Comparison of ENCODE assay signal across 1 cellular context in the genomic region with DNA sequence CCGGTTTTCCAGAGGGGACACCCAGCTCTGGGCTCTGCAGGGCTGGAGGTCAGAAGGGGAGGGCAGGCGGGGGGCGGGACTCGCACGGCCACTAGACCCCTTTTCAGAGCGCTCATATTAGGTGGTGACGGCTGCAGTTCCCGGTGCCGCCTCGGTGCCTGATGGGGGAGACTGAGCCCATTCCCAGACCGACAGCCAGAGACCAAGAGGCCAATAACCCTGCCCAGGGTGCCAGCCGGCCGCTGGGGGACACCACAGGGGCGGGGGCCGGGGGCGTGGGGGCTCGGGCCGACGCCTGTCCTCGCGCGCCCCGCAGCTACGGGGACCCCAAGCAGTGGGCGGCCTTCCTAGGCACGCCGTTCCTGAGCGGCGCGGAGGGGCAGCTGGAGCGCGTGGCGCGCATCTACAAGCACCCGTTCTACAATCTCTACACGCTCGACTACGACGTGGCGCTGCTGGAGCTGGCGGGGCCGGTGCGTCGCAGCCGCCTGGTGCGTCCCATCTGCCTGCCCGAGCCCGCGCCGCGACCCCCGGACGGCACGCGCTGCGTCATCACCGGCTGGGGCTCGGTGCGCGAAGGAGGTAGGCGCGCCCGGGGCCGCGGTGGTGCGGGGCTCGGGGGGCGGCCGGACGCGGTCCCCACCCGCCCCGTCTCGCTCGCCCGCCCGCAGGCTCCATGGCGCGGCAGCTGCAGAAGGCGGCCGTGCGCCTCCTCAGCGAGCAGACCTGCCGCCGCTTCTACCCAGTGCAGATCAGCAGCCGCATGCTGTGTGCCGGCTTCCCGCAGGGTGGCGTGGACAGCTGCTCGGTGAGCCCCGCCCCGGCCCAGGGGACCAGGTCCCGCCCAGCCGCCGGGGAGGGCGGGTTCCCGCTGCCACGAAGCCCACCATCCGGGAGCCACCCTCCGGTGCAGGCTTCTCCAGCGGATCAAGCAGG.
A peak's percentile ranks its signal among the peaks of the same experiment; 100 is the strongest.
TF ChIP-seq lines count a peak whose summit lies in the region.

No MANE protein-coding gene starts in this region.

TF ChIP-seq in endothelial cell of umbilical vein, 7 proteins besides CTCF, POLR2A, EP300 and RAD21:
- TF ChIP-seq FOS (IDR thresholded peaks at IDR 0.05; ENCODE audit: borderline replicate concordance, insufficient read depth, low read length) (no peak), JUN (IDR thresholded peaks at IDR 0.05; ENCODE audit: borderline replicate concordance, insufficient read depth, insufficient read length, low read depth) (no peak), POLR2AphosphoS5 (IDR thresholded peaks at IDR 0.05; ENCODE audit: insufficient read depth, low read depth, low read length) (peak; percentile 83)
TF ChIP-seq in endothelial cell of umbilical vein: peak in this region for 1.
